Comparison of ENCODE assay signal across 2 cellular contexts in genomic region chr11:2154195-2154585, GRCh38.
TF ChIP-seq lines count a peak whose summit lies in the region.

No MANE protein-coding gene starts in this region.

TF ChIP-seq in A549, 52 proteins besides CTCF, POLR2A, EP300 and RAD21:
- TF ChIP-seq ZFP36 (IDR thresholded peaks at IDR 0.05; ENCODE audit: borderline replicate concordance, partially characterized antibody) (peak; percentile 83), MAX (IDR thresholded peaks at IDR 0.05) (no peak)

TF ChIP-seq in K562, 482 proteins besides CTCF, POLR2A, EP300 and RAD21:
- TF ChIP-seq CBFB (CRISPR knock-in tag; IDR thresholded peaks at IDR 0.05) (no peak), ZFP36 (IDR thresholded peaks at IDR 0.05; ENCODE audit: low read depth, low read length, partially characterized antibody) (peak; percentile 75)
TF ChIP-seq in K562: peak in this region for 1.
